Comparison of ENCODE assay signal across 2 cellular contexts in genomic region chr17:27888072-27888471, GRCh38.
TF ChIP-seq lines count a peak whose summit lies in the region.

No MANE protein-coding gene starts in this region.

TF ChIP-seq in HEK293, 187 proteins besides CTCF, POLR2A, EP300 and RAD21:
- TF ChIP-seq ZFP37 (tag by site-specific recombination; IDR thresholded peaks at IDR 0.05) (no peak), GLIS1 (tag by site-specific recombination; IDR thresholded peaks at IDR 0.05) (peak; percentile 45), ZNF707 (tag by site-specific recombination; IDR thresholded peaks at IDR 0.05) (no peak), EGR2 (tag by site-specific recombination; IDR thresholded peaks at IDR 0.05; ENCODE audit: low read depth) (no peak), PRDM4 (tag by site-specific recombination; IDR thresholded peaks at IDR 0.05) (peak; percentile 74)

TF ChIP-seq in GM12878, 131 proteins besides CTCF, POLR2A, EP300 and RAD21:
- no peak for TF ChIP-seq HDGF (IDR thresholded peaks at IDR 0.05)
- TF ChIP-seq BMI1 (IDR thresholded peaks at IDR 0.05; ENCODE audit: borderline replicate concordance) = no peak
- TF ChIP-seq SMAD5 (IDR thresholded peaks at IDR 0.05; ENCODE audit: low read depth) = no peak
- TF ChIP-seq CHD4 (IDR thresholded peaks at IDR 0.05) = no peak
- TF ChIP-seq MTA2 (IDR thresholded peaks at IDR 0.05; ENCODE audit: low read depth) = 0 out of 2 replicates have a peak, but pooled peaks have one; percentile 7
- no peak for TF ChIP-seq ZNF384 (IDR thresholded peaks at IDR 0.05; ENCODE audit: borderline replicate concordance, low read depth, low read length)
- peak; percentile 57 for TF ChIP-seq RUNX3 (IDR thresholded peaks at IDR 0.05; ENCODE audit: low read length)
- TF ChIP-seq NFIC (IDR thresholded peaks at IDR 0.05; ENCODE audit: low read depth, low read length) = no peak
TF ChIP-seq in GM12878: peak in this region for 2.
